Comparison of ENCODE assay signal across 8 cellular contexts in genomic region chr1:70220517-70221240, GRCh38. TPM values are rescaled to one million over a fixed set of nuclear protein-coding genes. Genes with fewer than 3 reads are reported as not detected.
DNase-seq lines count a peak whose midpoint lies in the region; ATAC-seq and TF ChIP-seq lines count a peak whose summit lies in the region.

No MANE protein-coding gene starts in this region.

- CTCF ChIA-PET in activated CD4-positive, alpha-beta T cell treated with anti-CD3 and anti-CD28 coated beads, Interleukin-2, amount 10 ng/mL, durations not matched to agents 7 days and 5 days (lab: Charles Lee): interaction anchor here (0.6 to 2.2 kb wide), 9 partner anchors 8 to 326 kb away, joined by 3 to 7 read pairs (median 3); no protein-coding TSS in a partner anchor

- in situ Hi-C loops in transverse colon (cut with MboI; ENCODE audit: low pct_ligation_motif_present in 1 of 4, low pct_unique_long_range_greater_than_20kb in 1 of 4, low sequenced_read_pairs in 3 of 4): no loop called here

- H3K4me1 ChIP-seq in transverse colon: peaks cover 14 to 39% (median 26%) of the 10 kb centered on the region in 4 donors

- peak; percentile 6 for ATAC-seq in HG03097 (IDR thresholded peaks at IDR 0.05; ENCODE audit: low FRiP score, unreplicated experiment)
- no peak for ATAC-seq in activated T-helper 17 cell treated with anti-CD3 and anti-CD28 coated beads, Interleukin-2, amount 50 U/mL, for 72 hours (replicated peaks)

- TF ChIP-seq EP300 in transverse colon (IDR thresholded peaks at IDR 0.05; ENCODE audit: low read depth): no peak

- peak overlapping the region; percentile 85 for H3K4me3 Mint-ChIP-seq in activated CD4-positive, alpha-beta T cell treated with anti-CD3 and anti-CD28 coated beads, Interleukin-2, amount 10 ng/mL, durations not matched to agents 7 days and 5 days
- H3K4me3 Mint-ChIP-seq in activated T-helper 17 cell treated with anti-CD3 and anti-CD28 coated beads, Interleukin-2, amount 50 U/mL, for 72 hours: peak overlapping the region; percentile 91

- peak overlapping the region; percentile 97 for H3K27ac Mint-ChIP-seq in activated CD4-positive, alpha-beta T cell treated with anti-CD3 and anti-CD28 coated beads, Interleukin-2, amount 10 ng/mL, durations not matched to agents 7 days and 5 days
- peak overlapping the region; percentile 88 for H3K27ac Mint-ChIP-seq in activated T-helper 17 cell treated with anti-CD3 and anti-CD28 coated beads, Interleukin-2, amount 50 U/mL, for 72 hours

- peaks cover 0 to 5% (median 0%) of the 10 kb centered on the region in 4 donors for H3K36me3 ChIP-seq in transverse colon

- intact Hi-C loops in transverse colon (cut with DNase I; ENCODE audit: low total_unique reads): loop anchor here (10.0 kb wide), 1 partner anchor 844 kb away; no protein-coding TSS in a partner anchor

- no peaks in the 10 kb centered on the region for H3K9me3 ChIP-seq in transverse colon

- H3K9me3 Mint-ChIP-seq in activated CD4-positive, alpha-beta T cell treated with anti-CD3 and anti-CD28 coated beads, Interleukin-2, amount 10 ng/mL, durations not matched to agents 7 days and 5 days: no peaks in the 10 kb centered on the region
- H3K9me3 Mint-ChIP-seq in activated T-helper 17 cell treated with anti-CD3 and anti-CD28 coated beads, Interleukin-2, amount 50 U/mL, for 72 hours: no peaks in the 10 kb centered on the region

- H3K4me1 Mint-ChIP-seq in activated CD4-positive, alpha-beta T cell treated with anti-CD3 and anti-CD28 coated beads, Interleukin-2, amount 10 ng/mL, durations not matched to agents 7 days and 5 days: peaks cover 44% of the 10 kb centered on the region
- peaks cover 22% of the 10 kb centered on the region for H3K4me1 Mint-ChIP-seq in activated T-helper 17 cell treated with anti-CD3 and anti-CD28 coated beads, Interleukin-2, amount 50 U/mL, for 72 hours

- WGBS in transverse colon (ENCODE audit: low coverage in 1 of 2), 2 donors: 42 to 53% methylated on average over 13 to 17 of the region's 17 CpGs

- no peaks in the 10 kb centered on the region for H3K27me3 Mint-ChIP-seq in activated CD4-positive, alpha-beta T cell treated with anti-CD3 and anti-CD28 coated beads, Interleukin-2, amount 10 ng/mL, durations not matched to agents 7 days and 5 days
- no peaks in the 10 kb centered on the region for H3K27me3 Mint-ChIP-seq in activated T-helper 17 cell treated with anti-CD3 and anti-CD28 coated beads, Interleukin-2, amount 50 U/mL, for 72 hours

- H3K27ac ChIP-seq in layer of hippocampus (ENCODE audit: low read depth, low read length) (peak overlapping the region; percentile 93), transverse colon (peak overlapping the region; percentile 94 to 99 (median 98))

- H3K4me3 ChIP-seq in transverse colon: peak overlapping the region; percentile 12 to 75 (median 63)

- POLR2A ChIA-PET in activated CD4-positive, alpha-beta T cell treated with anti-CD3 and anti-CD28 coated beads, Interleukin-2, amount 10 ng/mL, durations not matched to agents 7 days and 5 days (lab: Charles Lee): interaction anchor here (1.1 to 1.5 kb wide), 2 partner anchors 15 to 133 kb away, joined by 4 to 5 read pairs; partner anchors contain the start of gene LRRC40

- no peak for TF ChIP-seq POLR2A in transverse colon (IDR thresholded peaks at IDR 0.05)

- no peak for DNase-seq in activated CD4-positive, alpha-beta T cell treated with anti-CD3 and anti-CD28 coated beads, Interleukin-2, amount 10 ng/mL, durations not matched to agents 7 days and 5 days
- no peak for DNase-seq in activated CD4-positive, alpha-beta T cell treated with anti-CD3 and anti-CD28 coated beads, Interleukin-2, amount 50 U/mL, for 1 hour
- DNase-seq in transverse colon: no peak
- DNase-seq in AG08396 (ENCODE audit: low spot score): no peak
- no peak for DNase-seq in C1 segment of cervical spinal cord (lab: John Stamatoyannopoulos, UW)

- no peaks in the 10 kb centered on the region for H3K27me3 ChIP-seq in layer of hippocampus (ENCODE audit: control insufficient read depth, insufficient read depth, low read length)
- H3K27me3 ChIP-seq in transverse colon: no peaks in the 10 kb centered on the region

- no peak for TF ChIP-seq CTCF in transverse colon (IDR thresholded peaks at IDR 0.05)

- peaks cover 41% of the 10 kb centered on the region for H3K36me3 Mint-ChIP-seq in activated CD4-positive, alpha-beta T cell treated with anti-CD3 and anti-CD28 coated beads, Interleukin-2, amount 10 ng/mL, durations not matched to agents 7 days and 5 days (ENCODE audit: low read depth)
- peaks cover 74% of the 10 kb centered on the region for H3K36me3 Mint-ChIP-seq in activated T-helper 17 cell treated with anti-CD3 and anti-CD28 coated beads, Interleukin-2, amount 50 U/mL, for 72 hours (ENCODE audit: low read depth)

RNA-seq across cellular contexts. Expression of gene SRSF11, which starts 0.5 kb away (rescaled TPM):
- 100 to 1,000 TPM; 188 to 204 TPM for total RNA-seq in activated CD4-positive, alpha-beta T cell treated with anti-CD3 and anti-CD28 coated beads, Interleukin-2, amount 10 ng/mL, durations not matched to agents 7 days and 5 days
- total RNA-seq in activated T-helper 17 cell treated with anti-CD3 and anti-CD28 coated beads, Interleukin-2, amount 50 U/mL, for 72 hours: 100 to 1,000 TPM; 195 to 227 TPM
- 100 to 1,000 TPM; 103 to 573 (median 189) TPM for total RNA-seq in transverse colon

RNA-seq across cellular contexts. Expression of gene LRRC40, which starts 15.3 kb away (rescaled TPM):
- total RNA-seq in activated CD4-positive, alpha-beta T cell treated with anti-CD3 and anti-CD28 coated beads, Interleukin-2, amount 10 ng/mL, durations not matched to agents 7 days and 5 days: 10 to 100 TPM; 19.4 to 24.7 TPM
- total RNA-seq in activated T-helper 17 cell treated with anti-CD3 and anti-CD28 coated beads, Interleukin-2, amount 50 U/mL, for 72 hours: 10 to 100 TPM; 21.4 to 24.0 TPM
- total RNA-seq in transverse colon: 10 to 100 TPM in 3 of 4 donors, under 1 TPM in 1; 0.37 to 14.1 (median 12.2) TPM
